Comparison of ENCODE assay signal across 21 cellular contexts in the genomic region with DNA sequence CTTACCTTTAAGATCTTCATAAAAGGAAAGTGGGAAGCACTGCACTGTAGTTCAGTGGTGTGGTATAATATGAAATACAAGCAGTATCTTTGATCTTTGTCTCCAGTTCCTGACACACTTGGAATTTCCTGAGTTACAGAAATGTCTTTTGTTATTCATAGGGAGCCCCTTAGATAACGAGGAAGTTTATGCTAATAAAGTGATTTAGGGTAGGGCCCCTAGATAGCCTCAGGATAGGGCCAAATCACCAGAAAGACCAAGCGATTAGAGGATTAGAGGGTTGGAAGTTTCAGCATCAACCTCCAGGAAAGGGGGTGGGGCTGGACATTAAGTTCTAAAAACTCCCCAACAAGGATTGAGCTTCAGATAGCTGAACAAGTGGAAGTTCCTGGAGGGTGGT.
"Had no signal": no experiment of that assay in that cellular context is flagged by ENCODE, and none has a peak within 500 bp of the region (broad histone marks: within the 10 kb centered on the region; RNA-seq: fewer than 3 reads in every experiment).

No MANE protein-coding gene starts in this region.

- H3K4me1 ChIP-seq: esophagus muscularis mucosa, prostate gland, right atrium auricular region, sigmoid colon, spleen, suprapubic skin, transverse colon, upper lobe of right lung, uterus had no signal

- FAIRE-seq: colon, frontal cortex, kidney had no signal

- H3K36me3 ChIP-seq: esophagus muscularis mucosa, prostate gland, right atrium auricular region, sigmoid colon, spleen, suprapubic skin, transverse colon, upper lobe of right lung, uterus had no signal

- H3K4me3 Mint-ChIP-seq: endodermal cell; naive thymus-derived CD8-positive, alpha-beta T cell; nephron progenitor cell; stimulated activated naive CD8-positive, alpha-beta T cell treated with anti-CD3 and anti-CD28 coated beads, Interleukin-15, amount 100 ng/mL, for 72 hours had no signal

- H3K27ac Mint-ChIP-seq: endodermal cell; naive thymus-derived CD8-positive, alpha-beta T cell; nephron progenitor cell; stimulated activated naive CD8-positive, alpha-beta T cell treated with anti-CD3 and anti-CD28 coated beads, Interleukin-15, amount 100 ng/mL, for 72 hours had no signal

- H3K27me3 Mint-ChIP-seq: naive thymus-derived CD8-positive, alpha-beta T cell; stimulated activated naive CD8-positive, alpha-beta T cell treated with anti-CD3 and anti-CD28 coated beads, Interleukin-15, amount 100 ng/mL, for 72 hours had no signal

- H3K27me3 ChIP-seq: esophagus muscularis mucosa, right atrium auricular region, sigmoid colon, spleen, suprapubic skin, transverse colon, upper lobe of right lung, uterus had no signal

- ATAC-seq: left lobe of liver; naive thymus-derived CD8-positive, alpha-beta T cell; stimulated activated naive CD8-positive, alpha-beta T cell treated with anti-CD3 and anti-CD28 coated beads, Interleukin-15, amount 100 ng/mL, for 72 hours; upper lobe of right lung had no signal

- H3K27ac ChIP-seq: esophagus muscularis mucosa, prostate gland, right atrium auricular region, sigmoid colon, spleen, suprapubic skin, transverse colon, upper lobe of right lung, uterus had no signal

- H3K9me3 Mint-ChIP-seq: naive thymus-derived CD8-positive, alpha-beta T cell had no signal

- DNase-seq: effector CD8-positive, alpha-beta T cell; endodermal cell; hypothalamus; kidney; naive thymus-derived CD8-positive, alpha-beta T cell; nephron progenitor cell; nucleus accumbens; sigmoid colon; spleen; stimulated activated naive CD4-positive, alpha-beta T cell; stimulated activated naive CD8-positive, alpha-beta T cell treated with anti-CD3 and anti-CD28 coated beads, Interleukin-15, amount 100 ng/mL, for 72 hours; transverse colon; upper lobe of right lung; uterus had no signal

- H3K4me3 ChIP-seq: esophagus muscularis mucosa, prostate gland, right atrium auricular region, sigmoid colon, spleen, suprapubic skin, transverse colon, upper lobe of right lung, uterus had no signal

- H3K9me3 ChIP-seq: esophagus muscularis mucosa, prostate gland, right atrium auricular region, sigmoid colon, spleen, suprapubic skin, transverse colon, upper lobe of right lung, uterus had no signal
